Comparison of ENCODE assay signal across 20 cellular contexts in the genomic region with DNA sequence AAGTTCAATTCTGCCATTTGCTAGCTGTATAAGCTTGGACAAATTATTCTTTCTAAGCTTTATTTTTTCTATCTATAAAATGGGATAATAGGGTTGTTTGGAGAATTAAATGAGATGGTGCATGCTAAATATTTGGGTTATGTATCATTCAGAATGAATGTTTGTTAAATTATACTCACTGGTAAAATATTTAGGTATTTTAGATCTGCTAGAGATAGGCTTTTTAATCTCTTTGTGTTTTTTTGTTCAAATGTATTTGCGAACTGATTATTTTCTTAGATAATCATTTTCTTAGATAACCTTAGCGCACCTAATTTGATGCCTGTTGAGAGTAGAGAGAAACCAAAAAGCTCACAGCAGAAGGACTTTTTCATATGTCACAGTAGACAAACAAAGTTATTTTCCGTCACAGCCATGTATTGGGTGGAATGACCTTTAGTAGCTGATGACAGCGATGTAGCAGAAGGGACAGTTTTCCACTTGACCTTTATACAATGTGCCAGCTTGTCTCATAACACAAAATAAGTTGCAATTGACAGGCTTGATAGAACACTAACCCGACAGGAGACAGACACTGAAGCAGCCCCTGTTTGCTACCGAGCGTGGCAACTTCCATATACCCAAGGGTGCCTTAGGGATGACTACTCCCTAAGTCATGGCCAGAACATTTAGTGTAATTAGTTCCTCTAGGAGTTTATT.
A peak's percentile ranks its signal among the peaks of the same experiment; 100 is the strongest.
DNase-seq lines count a peak whose midpoint lies in the region; ATAC-seq and TF ChIP-seq lines count a peak whose summit lies in the region.
"Had no signal": no experiment of that assay in that cellular context is flagged by ENCODE, and none has a peak within 500 bp of the region (broad histone marks: within the 10 kb centered on the region; RNA-seq: fewer than 3 reads in every experiment).

No MANE protein-coding gene starts in this region.

- H3K27me3 Mint-ChIP-seq in stimulated activated naive CD8-positive, alpha-beta T cell treated with anti-CD3 and anti-CD28 coated beads, Interleukin-15, amount 100 ng/mL, for 72 hours, result no peaks in the 10 kb centered on the region
- H3K27me3 Mint-ChIP-seq in MCF 10A (ENCODE audit: insufficient read depth, unreplicated experiment), result peaks cover 16% of the 10 kb centered on the region

- H3K36me3 Mint-ChIP-seq in MCF 10A (ENCODE audit: insufficient read depth, unreplicated experiment), result no peaks in the 10 kb centered on the region

- TF ChIP-seq EP300 in esophagus muscularis mucosa (IDR thresholded peaks at IDR 0.05), result no peak

- H3K9me3 Mint-ChIP-seq in stimulated activated naive CD8-positive, alpha-beta T cell treated with anti-CD3 and anti-CD28 coated beads, Interleukin-15, amount 100 ng/mL, for 72 hours, result peaks cover 0 to 5% of the 10 kb centered on the region in 2 donors
- H3K9me3 Mint-ChIP-seq in MCF 10A (ENCODE audit: unreplicated experiment), result no peaks in the 10 kb centered on the region
- H3K9me3 Mint-ChIP-seq: CD8-positive, alpha-beta memory T cell; IgD-negative memory B cell had no signal

- TF ChIP-seq CTCF in esophagus muscularis mucosa (IDR thresholded peaks at IDR 0.05) (no peak), vagina (IDR thresholded peaks at IDR 0.05) (no peak), MCF 10A (IDR thresholded peaks at IDR 0.05; ENCODE audit: unreplicated experiment) (no peak)

- no peaks in the 10 kb centered on the region for H3K4me1 Mint-ChIP-seq in stimulated activated naive CD8-positive, alpha-beta T cell treated with anti-CD3 and anti-CD28 coated beads, Interleukin-15, amount 100 ng/mL, for 72 hours
- H3K4me1 Mint-ChIP-seq in MCF 10A (ENCODE audit: insufficient read depth, unreplicated experiment), result no peaks in the 10 kb centered on the region
- H3K4me1 Mint-ChIP-seq: CD8-positive, alpha-beta memory T cell had no signal

- no peak overlapping the region for H3K4me3 Mint-ChIP-seq in stimulated activated naive CD8-positive, alpha-beta T cell treated with anti-CD3 and anti-CD28 coated beads, Interleukin-15, amount 100 ng/mL, for 72 hours
- no peak overlapping the region for H3K4me3 Mint-ChIP-seq in MCF 10A (ENCODE audit: unreplicated experiment)
- H3K4me3 Mint-ChIP-seq: CD8-positive, alpha-beta memory T cell had no signal

- peak; percentile 71 for ATAC-seq in stimulated activated naive CD8-positive, alpha-beta T cell treated with anti-CD3 and anti-CD28 coated beads, Interleukin-15, Interleukin-2, amounts not matched to agents 100 U/mL and 50 U/mL, for 24 hours
- ATAC-seq in stimulated activated naive CD8-positive, alpha-beta T cell treated with anti-CD3 and anti-CD28 coated beads, Interleukin-15, amount 100 ng/mL, for 72 hours, result no peak
- ATAC-seq: HCT116, SK-N-SH treated with all-trans-retinoic acid at 6 μM for 48 hours had no signal

- no peaks in the 10 kb centered on the region for H3K36me3 ChIP-seq in esophagus muscularis mucosa
- H3K36me3 ChIP-seq in vagina, result no peaks in the 10 kb centered on the region

- intact Hi-C loops in esophagus muscularis mucosa (cut with DNase I), result no loop called here
- intact Hi-C loops in vagina (cut with DNase I), result no loop called here
- intact Hi-C loops in MCF 10A (cut with micrococcal nuclease), result loop anchor here (10.0 kb wide), 1 partner anchor 805 kb away; no protein-coding TSS in a partner anchor

- H3K4me1 ChIP-seq in esophagus muscularis mucosa (no peaks in the 10 kb centered on the region), vagina (no peaks in the 10 kb centered on the region)

- no peak overlapping the region for H3K27ac Mint-ChIP-seq in stimulated activated naive CD8-positive, alpha-beta T cell treated with anti-CD3 and anti-CD28 coated beads, Interleukin-15, amount 100 ng/mL, for 72 hours
- H3K27ac Mint-ChIP-seq in MCF 10A (ENCODE audit: low read depth, unreplicated experiment), result no peak overlapping the region

- H3K9me3 ChIP-seq in esophagus muscularis mucosa, result no peaks in the 10 kb centered on the region
- no peaks in the 10 kb centered on the region for H3K9me3 ChIP-seq in vagina

- 87% methylated on average over 5 of the region's 7 CpGs for WGBS in esophagus muscularis mucosa

- TF ChIP-seq POLR2A in esophagus muscularis mucosa (IDR thresholded peaks at IDR 0.05; ENCODE audit: low read depth) (no peak), vagina (IDR thresholded peaks at IDR 0.05) (no peak)

- POLR2A ChIA-PET in MCF 10A (lab: Yijun Ruan, JAX), result interaction anchor here (0.8 to 1.8 kb wide), 3 partner anchors 9 to 26 kb away, joined by 3 to 5 read pairs (median 3); no protein-coding TSS in a partner anchor

- BruUV-seq in MCF 10A (replicated peaks; lab: Mats Ljungman, UMichigan), result no TSS peak

- CTCF ChIA-PET in MCF 10A (lab: Yijun Ruan, JAX), result interaction anchor here (0.5 to 2.9 kb wide), 7 partner anchors 9 to 175 kb away, joined by 3 to 8 read pairs (median 4); no protein-coding TSS in a partner anchor

- H3K4me3 ChIP-seq in esophagus muscularis mucosa, result no peak overlapping the region
- no peak overlapping the region for H3K4me3 ChIP-seq in vagina

- H3K27ac ChIP-seq in esophagus muscularis mucosa (replicated peaks in 1 of 4) (no peak overlapping the region), vagina (no peak overlapping the region)

- peak; percentile 33 for DNase-seq in NCI-H2227 (lab: John Stamatoyannopoulos, UW; ENCODE audit: unreplicated experiment)
- no peak for DNase-seq in NCI-H2227 treated with DMSO at 0.1 percent for 48 hours (lab: John Stamatoyannopoulos, UW)
- no peak for DNase-seq in stimulated activated naive CD8-positive, alpha-beta T cell treated with anti-CD3 and anti-CD28 coated beads, Interleukin-15, Interleukin-2, amounts not matched to agents 100 U/mL and 50 U/mL, for 24 hours
- DNase-seq in stimulated activated naive CD8-positive, alpha-beta T cell treated with anti-CD3 and anti-CD28 coated beads, Interleukin-15, amount 100 ng/mL, for 72 hours, result no peak
- peak; percentile 45 for DNase-seq in esophagus muscularis mucosa (ENCODE audit: extremely low spot score)
- DNase-seq in MV-4-11 (lab: John Stamatoyannopoulos, UW), result no peak
- DNase-seq in vagina (ENCODE audit: extremely low spot score in 2 of 2), result no peak
- no peak for DNase-seq in MCF 10A (ENCODE audit: unreplicated experiment)
- DNase-seq: 8988T; AML-193; C1 segment of cervical spinal cord; Calu3; CD8-positive, alpha-beta memory T cell; GDM1; NCI-H187; NCI-H510A treated with DMSO at 0.1 percent for 48 hours; SIG-M5 had no signal

- no peaks in the 10 kb centered on the region for H3K27me3 ChIP-seq in esophagus muscularis mucosa
- H3K27me3 ChIP-seq in vagina, result no peaks in the 10 kb centered on the region

Comparison
In these comparisons a context has a peak if more than half of its experiments do, and no peak if none do; other contexts are left out.
1. DNase-seq: peak in NCI-H2227 (single experiment) and esophagus muscularis mucosa (single experiment); none in NCI-H2227 treated with DMSO at 0.1 percent for 48 hours (single experiment), stimulated activated naive CD8-positive, alpha-beta T cell treated with anti-CD3 and anti-CD28 coated beads, Interleukin-15, Interleukin-2, amounts not matched to agents 100 U/mL and 50 U/mL, for 24 hours (single experiment), stimulated activated naive CD8-positive, alpha-beta T cell treated with anti-CD3 and anti-CD28 coated beads, Interleukin-15, amount 100 ng/mL, for 72 hours (0 of 2), MV-4-11 (single experiment), vagina (0 of 2) and MCF 10A (single experiment).